Comparison of ENCODE assay signal across 26 cellular contexts in genomic region chr14:68885226-68886108, GRCh38.
DNase-seq lines count a peak whose midpoint lies in the region; ATAC-seq, FAIRE-seq and TF ChIP-seq lines count a peak whose summit lies in the region.
"Had no signal": no experiment of that assay in that cellular context is flagged by ENCODE, and none has a peak within 500 bp of the region (broad histone marks: within the 10 kb centered on the region; RNA-seq: fewer than 3 reads in every experiment).

No MANE protein-coding gene starts in this region.

- no peak overlapping the region for H2BK120ac ChIP-seq in mesenchymal stem cell (ENCODE audit: low read depth, low read length)

- H2BK12ac ChIP-seq in mesenchymal stem cell (ENCODE audit: low read length in 2 of 2) = no peak overlapping the region

- H3K4ac ChIP-seq in mesenchymal stem cell (ENCODE audit: low read depth in 1 of 2, low read length in 2 of 2) = no peak overlapping the region

- TF ChIP-seq CTCF in chondrocyte (IDR thresholded peaks at IDR 0.05) = no peak

- H3K9me3 Mint-ChIP-seq in chondrocyte (ENCODE audit: low read depth) = no peaks in the 10 kb centered on the region
- H3K9me3 Mint-ChIP-seq: activated B cell treated with CpG ODN at 0.5 μM for 24 hours; activated CD4-positive, alpha-beta memory T cell treated with anti-CD3 and anti-CD28 coated beads for 36 hours; activated naive CD4-positive, alpha-beta T cell treated with anti-CD3 and anti-CD28 coated beads for 36 hours; memory B cell; nephron; T-helper 2 cell treated with Interferon-gamma antibody and Interleukin-4, amounts not matched to agents 5 μg/mL and 100 μg/mL, for 36 hours had no signal

- no peaks in the 10 kb centered on the region for H3K27me3 ChIP-seq in mesenchymal stem cell (ENCODE audit: control insufficient read depth in 1 of 2, insufficient read depth in 1 of 2, low read length in 2 of 2)
- H3K27me3 ChIP-seq: foreskin keratinocyte, MG63, tibial nerve had no signal

- peaks cover 40% of the 10 kb centered on the region for H3K79me1 ChIP-seq in mesenchymal stem cell (replicated peaks; ENCODE audit: low read length, poor library complexity, severe bottlenecking)

- no peak overlapping the region for H2AFZ ChIP-seq in mesenchymal stem cell (ENCODE audit: low read depth, low read length)

- no peak overlapping the region for H2BK5ac ChIP-seq in mesenchymal stem cell (ENCODE audit: low read depth, low read length, poor library complexity, severe bottlenecking)

- no peak overlapping the region for H3K18ac ChIP-seq in mesenchymal stem cell (ENCODE audit: low read depth in 1 of 2, low read length in 2 of 2)

- no peak for ATAC-seq in HG02840 (IDR thresholded peaks at IDR 0.05; ENCODE audit: low FRiP score, unreplicated experiment)

- H2BK15ac ChIP-seq in mesenchymal stem cell (ENCODE audit: low read depth, poor library complexity, severe bottlenecking) = no peak overlapping the region

- H3K36me3 ChIP-seq in mesenchymal stem cell (ENCODE audit: control insufficient read depth in 1 of 2, insufficient read depth in 2 of 2, low read depth in 1 of 2, low read length in 2 of 2) = peaks cover 84 to 92% of the 10 kb centered on the region in 2 experiments

- H3K27ac Mint-ChIP-seq in chondrocyte (ENCODE audit: unreplicated experiment) = peak overlapping the region; percentile 82
- H3K27ac Mint-ChIP-seq: activated B cell treated with CpG ODN at 0.5 μM for 24 hours; activated CD4-positive, alpha-beta memory T cell treated with anti-CD3 and anti-CD28 coated beads for 36 hours; activated naive CD4-positive, alpha-beta T cell treated with anti-CD3 and anti-CD28 coated beads for 36 hours; memory B cell; T-helper 2 cell treated with Interferon-gamma antibody and Interleukin-4, amounts not matched to agents 5 μg/mL and 100 μg/mL, for 36 hours had no signal

- no peak overlapping the region for H3K27ac ChIP-seq in mesenchymal stem cell (ENCODE audit: low read length, poor library complexity, severe bottlenecking)
- H3K27ac ChIP-seq: 22Rv1, foreskin keratinocyte, prostate gland, tibial nerve had no signal

- WGBS in mesenchymal stem cell = 95% methylated on average over 22 of the region's 22 CpGs

- H3K9me3 ChIP-seq in mesenchymal stem cell (ENCODE audit: control insufficient read depth, low read length) = no peaks in the 10 kb centered on the region
- H3K9me3 ChIP-seq: MG63, prostate gland, tibial nerve had no signal

- H3K4me1 Mint-ChIP-seq in chondrocyte (ENCODE audit: low read depth) = peaks cover 69% of the 10 kb centered on the region
- H3K4me1 Mint-ChIP-seq: activated B cell treated with CpG ODN at 0.5 μM for 24 hours, memory B cell, nephron had no signal

- no peak overlapping the region for H3K14ac ChIP-seq in mesenchymal stem cell (ENCODE audit: low read length in 2 of 2)

- no peak overlapping the region for H3K9ac ChIP-seq in mesenchymal stem cell (ENCODE audit: low read length)

- peaks cover 74% of the 10 kb centered on the region for H3K36me3 Mint-ChIP-seq in chondrocyte (ENCODE audit: low read depth)
- H3K36me3 Mint-ChIP-seq: memory B cell had no signal

- no peak overlapping the region for H3K4me3 Mint-ChIP-seq in chondrocyte (ENCODE audit: unreplicated experiment)
- H3K4me3 Mint-ChIP-seq: activated B cell treated with CpG ODN at 0.5 μM for 24 hours; activated CD4-positive, alpha-beta memory T cell treated with anti-CD3 and anti-CD28 coated beads for 36 hours; activated naive CD4-positive, alpha-beta T cell treated with anti-CD3 and anti-CD28 coated beads for 36 hours; memory B cell; nephron; T-helper 2 cell treated with Interferon-gamma antibody and Interleukin-4, amounts not matched to agents 5 μg/mL and 100 μg/mL, for 36 hours had no signal

- H2AK5ac ChIP-seq in mesenchymal stem cell (ENCODE audit: low read length, severe bottlenecking) = no peak overlapping the region

- H3K4me2 ChIP-seq in mesenchymal stem cell (ENCODE audit: low read length, poor library complexity, severe bottlenecking) = no peak overlapping the region

- DNase-seq in activated effector memory CD4-positive, alpha-beta T cell treated with anti-CD3 and anti-CD28 coated beads, Interleukin-2, amount 50 U/mL, for 16 hours = peak; percentile 55
- no peak for DNase-seq in activated effector memory CD4-positive, alpha-beta T cell treated with Interleukin-2 at 50 U/mL for 16 hours
- DNase-seq in chondrocyte (ENCODE audit: low spot score) (no peak), mesenchymal stem cell (no peak), urothelium cell line (ENCODE audit: low spot score) (no peak), middle frontal gyrus (ENCODE audit: extremely low spot score, low spot score) (no peak), occipital lobe (lab: John Stamatoyannopoulos, UW) (no peak)
- DNase-seq: activated B cell treated with CpG ODN at 0.5 μM for 24 hours; activated CD4-positive, alpha-beta memory T cell treated with anti-CD3 and anti-CD28 coated beads for 36 hours; activated T-cell treated with anti-CD3 and anti-CD28 coated beads for 4 hours; C1 segment of cervical spinal cord; foreskin keratinocyte; hippocampal formation; islet precursor cell; MG63; NCI-H1436; OCI-M1 had no signal

- peak overlapping the region; percentile 12 for H4K8ac ChIP-seq in mesenchymal stem cell (ENCODE audit: low read length)

- no peak overlapping the region for H3K23ac ChIP-seq in mesenchymal stem cell (ENCODE audit: low read length in 2 of 2)

- no peak overlapping the region for H3K4me3 ChIP-seq in mesenchymal stem cell (ENCODE audit: insufficient read depth in 1 of 2, low read depth in 1 of 2, low read length in 2 of 2)
- H3K4me3 ChIP-seq: MG63, prostate gland, tibial nerve had no signal

- peak overlapping the region; percentile 43 for H4K91ac ChIP-seq in mesenchymal stem cell (ENCODE audit: low read length)

- peaks cover 30% of the 10 kb centered on the region for H3K4me1 ChIP-seq in mesenchymal stem cell (ENCODE audit: control insufficient read depth, insufficient read depth, low read depth, low read length)
- H3K4me1 ChIP-seq: prostate gland, tibial nerve had no signal

- peak; percentile 62 for FAIRE-seq in urothelium cell line (lab: Jason Lieb, UNC)
- FAIRE-seq: colon had no signal

- no peaks in the 10 kb centered on the region for H3K27me3 Mint-ChIP-seq in chondrocyte (ENCODE audit: low read depth)
- H3K27me3 Mint-ChIP-seq: activated B cell treated with CpG ODN at 0.5 μM for 24 hours; activated CD4-positive, alpha-beta memory T cell treated with anti-CD3 and anti-CD28 coated beads for 36 hours; memory B cell had no signal
